1 cellular context compared by ENCODE assay signal in the genomic region with DNA sequence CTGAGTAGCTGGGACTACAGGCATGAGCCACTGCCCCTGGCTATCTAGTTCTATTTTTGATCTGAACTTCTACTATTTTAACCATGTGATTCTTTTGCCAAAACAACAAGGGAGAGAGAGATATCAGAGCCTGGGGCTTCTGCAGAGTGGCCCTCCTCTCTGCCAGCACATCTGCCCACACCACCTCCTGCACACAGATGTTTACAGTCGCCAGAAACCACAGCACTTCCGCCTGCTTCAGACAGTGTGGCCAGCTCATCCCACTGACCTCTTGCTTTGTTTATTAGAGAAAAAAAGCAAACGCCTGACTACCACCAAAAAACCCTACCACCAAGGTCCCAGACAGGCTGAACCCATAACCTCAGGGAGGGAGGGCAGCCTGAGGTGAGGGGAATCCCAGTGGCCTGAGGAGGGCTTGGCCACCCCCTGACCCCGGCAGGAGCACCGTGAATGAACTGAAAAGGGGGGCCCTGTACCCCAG.
TF ChIP-seq lines count a peak whose summit lies in the region.

No MANE protein-coding gene starts in this region.

TF ChIP-seq in K562, 482 proteins besides CTCF, POLR2A, EP300 and RAD21 (continued from another document and continues in another):
- TF ChIP-seq, protein P1, sequence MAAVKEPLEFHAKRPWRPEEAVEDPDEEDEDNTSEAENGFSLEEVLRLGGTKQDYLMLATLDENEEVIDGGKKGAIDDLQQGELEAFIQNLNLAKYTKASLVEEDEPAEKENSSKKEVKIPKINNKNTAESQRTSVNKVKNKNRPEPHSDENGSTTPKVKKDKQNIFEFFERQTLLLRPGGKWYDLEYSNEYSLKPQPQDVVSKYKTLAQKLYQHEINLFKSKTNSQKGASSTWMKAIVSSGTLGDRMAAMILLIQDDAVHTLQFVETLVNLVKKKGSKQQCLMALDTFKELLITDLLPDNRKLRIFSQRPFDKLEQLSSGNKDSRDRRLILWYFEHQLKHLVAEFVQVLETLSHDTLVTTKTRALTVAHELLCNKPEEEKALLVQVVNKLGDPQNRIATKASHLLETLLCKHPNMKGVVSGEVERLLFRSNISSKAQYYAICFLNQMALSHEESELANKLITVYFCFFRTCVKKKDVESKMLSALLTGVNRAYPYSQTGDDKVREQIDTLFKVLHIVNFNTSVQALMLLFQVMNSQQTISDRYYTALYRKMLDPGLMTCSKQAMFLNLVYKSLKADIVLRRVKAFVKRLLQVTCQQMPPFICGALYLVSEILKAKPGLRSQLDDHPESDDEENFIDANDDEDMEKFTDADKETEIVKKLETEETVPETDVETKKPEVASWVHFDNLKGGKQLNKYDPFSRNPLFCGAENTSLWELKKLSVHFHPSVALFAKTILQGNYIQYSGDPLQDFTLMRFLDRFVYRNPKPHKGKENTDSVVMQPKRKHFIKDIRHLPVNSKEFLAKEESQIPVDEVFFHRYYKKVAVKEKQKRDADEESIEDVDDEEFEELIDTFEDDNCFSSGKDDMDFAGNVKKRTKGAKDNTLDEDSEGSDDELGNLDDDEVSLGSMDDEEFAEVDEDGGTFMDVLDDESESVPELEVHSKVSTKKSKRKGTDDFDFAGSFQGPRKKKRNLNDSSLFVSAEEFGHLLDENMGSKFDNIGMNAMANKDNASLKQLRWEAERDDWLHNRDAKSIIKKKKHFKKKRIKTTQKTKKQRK (IDR thresholded peaks at IDR 0.05; ENCODE audit: borderline replicate concordance, low read depth, low read length): no peak
- TF ChIP-seq, protein P2, sequence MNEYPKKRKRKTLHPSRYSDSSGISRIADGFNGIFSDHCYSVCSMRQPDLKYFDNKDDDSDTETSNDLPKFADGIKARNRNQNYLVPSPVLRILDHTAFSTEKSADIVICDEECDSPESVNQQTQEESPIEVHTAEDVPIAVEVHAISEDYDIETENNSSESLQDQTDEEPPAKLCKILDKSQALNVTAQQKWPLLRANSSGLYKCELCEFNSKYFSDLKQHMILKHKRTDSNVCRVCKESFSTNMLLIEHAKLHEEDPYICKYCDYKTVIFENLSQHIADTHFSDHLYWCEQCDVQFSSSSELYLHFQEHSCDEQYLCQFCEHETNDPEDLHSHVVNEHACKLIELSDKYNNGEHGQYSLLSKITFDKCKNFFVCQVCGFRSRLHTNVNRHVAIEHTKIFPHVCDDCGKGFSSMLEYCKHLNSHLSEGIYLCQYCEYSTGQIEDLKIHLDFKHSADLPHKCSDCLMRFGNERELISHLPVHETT (CRISPR knock-in tag; conservative IDR thresholded peaks at IDR 0.05 in 1 of 2, IDR thresholded peaks at IDR 0.05 in 1 of 2): peak in 1 of 2 experiments; percentile 79; a peak in 2 of 4 replicates
- peak; percentile 30; the same call in 1 of the 2 replicates for TF ChIP-seq ZBTB7A (IDR thresholded peaks at IDR 0.05; ENCODE audit: borderline replicate concordance, control insufficient read depth, low read depth, low read length)
- no peak for TF ChIP-seq TEAD1 (CRISPR knock-in tag; IDR thresholded peaks at IDR 0.05)
- TF ChIP-seq EGR1 (conservative IDR thresholded peaks at IDR 0.05): peak; percentile 60
- TF ChIP-seq, protein P3, sequence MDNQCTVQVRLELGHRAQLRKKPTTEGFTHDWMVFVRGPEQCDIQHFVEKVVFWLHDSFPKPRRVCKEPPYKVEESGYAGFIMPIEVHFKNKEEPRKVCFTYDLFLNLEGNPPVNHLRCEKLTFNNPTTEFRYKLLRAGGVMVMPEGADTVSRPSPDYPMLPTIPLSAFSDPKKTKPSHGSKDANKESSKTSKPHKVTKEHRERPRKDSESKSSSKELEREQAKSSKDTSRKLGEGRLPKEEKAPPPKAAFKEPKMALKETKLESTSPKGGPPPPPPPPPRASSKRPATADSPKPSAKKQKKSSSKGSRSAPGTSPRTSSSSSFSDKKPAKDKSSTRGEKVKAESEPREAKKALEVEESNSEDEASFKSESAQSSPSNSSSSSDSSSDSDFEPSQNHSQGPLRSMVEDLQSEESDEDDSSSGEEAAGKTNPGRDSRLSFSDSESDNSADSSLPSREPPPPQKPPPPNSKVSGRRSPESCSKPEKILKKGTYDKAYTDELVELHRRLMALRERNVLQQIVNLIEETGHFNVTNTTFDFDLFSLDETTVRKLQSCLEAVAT (IDR thresholded peaks at IDR 0.05): peak in 1 of 2 experiments; percentile 39; a peak in 2 of 4 replicates
- no peak for TF ChIP-seq THAP7 (CRISPR knock-in tag; IDR thresholded peaks at IDR 0.05)
- TF ChIP-seq, protein P4, sequence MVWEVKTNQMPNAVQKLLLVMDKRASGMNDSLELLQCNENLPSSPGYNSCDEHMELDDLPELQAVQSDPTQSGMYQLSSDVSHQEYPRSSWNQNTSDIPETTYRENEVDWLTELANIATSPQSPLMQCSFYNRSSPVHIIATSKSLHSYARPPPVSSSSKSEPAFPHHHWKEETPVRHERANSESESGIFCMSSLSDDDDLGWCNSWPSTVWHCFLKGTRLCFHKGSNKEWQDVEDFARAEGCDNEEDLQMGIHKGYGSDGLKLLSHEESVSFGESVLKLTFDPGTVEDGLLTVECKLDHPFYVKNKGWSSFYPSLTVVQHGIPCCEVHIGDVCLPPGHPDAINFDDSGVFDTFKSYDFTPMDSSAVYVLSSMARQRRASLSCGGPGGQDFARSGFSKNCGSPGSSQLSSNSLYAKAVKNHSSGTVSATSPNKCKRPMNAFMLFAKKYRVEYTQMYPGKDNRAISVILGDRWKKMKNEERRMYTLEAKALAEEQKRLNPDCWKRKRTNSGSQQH (CRISPR knock-in tag; IDR thresholded peaks at IDR 0.05): no peak
- TF ChIP-seq, protein P5, sequence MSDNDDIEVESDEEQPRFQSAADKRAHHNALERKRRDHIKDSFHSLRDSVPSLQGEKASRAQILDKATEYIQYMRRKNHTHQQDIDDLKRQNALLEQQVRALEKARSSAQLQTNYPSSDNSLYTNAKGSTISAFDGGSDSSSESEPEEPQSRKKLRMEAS (CRISPR knock-in tag; IDR thresholded peaks at IDR 0.05): peak; percentile 71
- peak; percentile 64 for TF ChIP-seq SMARCE1 (IDR thresholded peaks at IDR 0.05)
- no peak for TF ChIP-seq PHF21A (IDR thresholded peaks at IDR 0.05; ENCODE audit: borderline replicate concordance, low read depth)
- TF ChIP-seq ZFP36 (IDR thresholded peaks at IDR 0.05; ENCODE audit: low read depth, low read length, partially characterized antibody): peak; percentile 8
- TF ChIP-seq BACH1 (tag; IDR thresholded peaks at IDR 0.05): peak; percentile 48; the same call in 1 of the 2 replicates
- no peak for TF ChIP-seq ARID2 (IDR thresholded peaks at IDR 0.05)
- TF ChIP-seq USF1 (CRISPR knock-in tag; IDR thresholded peaks at IDR 0.05): no peak
- 0 out of 2 replicates have a peak, but pooled peaks have one; percentile 56 for TF ChIP-seq GATAD2A (IDR thresholded peaks at IDR 0.05)
- TF ChIP-seq UBTF (IDR thresholded peaks at IDR 0.05; ENCODE audit: borderline replicate concordance in 1 of 2, low read depth in 2 of 2, low read length in 2 of 2): no peak
- no peak for TF ChIP-seq TAF7 (tag; IDR thresholded peaks at IDR 0.05)
- TF ChIP-seq ZNF518B (CRISPR knock-in tag; IDR thresholded peaks at IDR 0.05): no peak
- no peak for TF ChIP-seq ZNF41 (CRISPR knock-in tag; conservative IDR thresholded peaks at IDR 0.05)
- TF ChIP-seq TCFL5 (CRISPR knock-in tag; conservative IDR thresholded peaks at IDR 0.05): no peak
- no peak for TF ChIP-seq SP2 (IDR thresholded peaks at IDR 0.05; ENCODE audit: extremely low read depth, low read depth, low read length, poor library complexity, severe bottlenecking)
- peak; percentile 87 for TF ChIP-seq SMAD4 (CRISPR knock-in tag; conservative IDR thresholded peaks at IDR 0.05)
- TF ChIP-seq ZNF77 (CRISPR knock-in tag; IDR thresholded peaks at IDR 0.05): no peak
- TF ChIP-seq, protein P6, sequence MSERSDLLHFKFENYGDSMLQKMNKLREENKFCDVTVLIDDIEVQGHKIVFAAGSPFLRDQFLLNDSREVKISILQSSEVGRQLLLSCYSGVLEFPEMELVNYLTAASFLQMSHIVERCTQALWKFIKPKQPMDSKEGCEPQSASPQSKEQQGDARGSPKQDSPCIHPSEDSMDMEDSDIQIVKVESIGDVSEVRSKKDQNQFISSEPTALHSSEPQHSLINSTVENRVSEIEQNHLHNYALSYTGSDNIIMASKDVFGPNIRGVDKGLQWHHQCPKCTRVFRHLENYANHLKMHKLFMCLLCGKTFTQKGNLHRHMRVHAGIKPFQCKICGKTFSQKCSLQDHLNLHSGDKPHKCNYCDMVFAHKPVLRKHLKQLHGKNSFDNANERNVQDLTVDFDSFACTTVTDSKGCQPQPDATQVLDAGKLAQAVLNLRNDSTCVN (CRISPR knock-in tag; IDR thresholded peaks at IDR 0.05): no peak
- TF ChIP-seq ZNF780A (CRISPR knock-in tag; IDR thresholded peaks at IDR 0.05): no peak
- 0 out of 2 replicates have a peak, but pooled peaks have one; percentile 45 for TF ChIP-seq ZNF134 (CRISPR knock-in tag; conservative IDR thresholded peaks at IDR 0.05)
- TF ChIP-seq CREB1 (IDR thresholded peaks at IDR 0.05): no peak
- TF ChIP-seq CREB1 (CRISPR knock-in tag; IDR thresholded peaks at IDR 0.05): no peak
- no peak for TF ChIP-seq NFE2 (IDR thresholded peaks at IDR 0.05; ENCODE audit: low read depth)
- no peak for TF ChIP-seq TARDBP (IDR thresholded peaks at IDR 0.05)
- TF ChIP-seq NFATC3 (IDR thresholded peaks at IDR 0.05): no peak
- peak in 1 of 2 experiments; percentile 73; a peak in 2 of 4 replicates for TF ChIP-seq RCOR1 (IDR thresholded peaks at IDR 0.05; ENCODE audit: borderline replicate concordance in 1 of 2, low read depth in 2 of 2, low read length in 2 of 2)
- no peak for TF ChIP-seq MXD1 (CRISPR knock-in tag; IDR thresholded peaks at IDR 0.05; ENCODE audit: borderline replicate concordance, poor library complexity, severe bottlenecking)
- TF ChIP-seq, protein P7, sequence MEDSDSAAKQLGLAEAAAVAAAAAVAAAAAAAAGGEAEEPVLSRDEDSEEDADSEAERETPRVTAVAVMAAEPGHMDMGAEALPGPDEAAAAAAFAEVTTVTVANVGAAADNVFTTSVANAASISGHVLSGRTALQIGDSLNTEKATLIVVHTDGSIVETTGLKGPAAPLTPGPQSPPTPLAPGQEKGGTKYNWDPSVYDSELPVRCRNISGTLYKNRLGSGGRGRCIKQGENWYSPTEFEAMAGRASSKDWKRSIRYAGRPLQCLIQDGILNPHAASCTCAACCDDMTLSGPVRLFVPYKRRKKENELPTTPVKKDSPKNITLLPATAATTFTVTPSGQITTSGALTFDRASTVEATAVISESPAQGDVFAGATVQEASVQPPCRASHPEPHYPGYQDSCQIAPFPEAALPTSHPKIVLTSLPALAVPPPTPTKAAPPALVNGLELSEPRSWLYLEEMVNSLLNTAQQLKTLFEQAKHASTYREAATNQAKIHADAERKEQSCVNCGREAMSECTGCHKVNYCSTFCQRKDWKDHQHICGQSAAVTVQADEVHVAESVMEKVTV (CRISPR knock-in tag; IDR thresholded peaks at IDR 0.05): peak; percentile 20; the same call in 1 of the 2 replicates
- TF ChIP-seq ELF4 (CRISPR knock-in tag; IDR thresholded peaks at IDR 0.05): no peak
- TF ChIP-seq SNRNP70 (optimal IDR thresholded peaks at IDR 0.05; ENCODE audit: low read depth, low read length): no peak
- no peak for TF ChIP-seq SIN3B (IDR thresholded peaks at IDR 0.05; ENCODE audit: low read depth)
